In genomic region chr2:162327134-162327769, GRCh38 we compare ENCODE assay signal across 9 cellular contexts. TPM values are rescaled to one million over a fixed set of nuclear protein-coding genes. Genes with fewer than 3 reads are reported as not detected.
A peak's percentile ranks its signal among the peaks of the same experiment; 100 is the strongest.
DNase-seq lines count a peak whose midpoint lies in the region; ATAC-seq and TF ChIP-seq lines count a peak whose summit lies in the region.
"Had no signal": no experiment of that assay in that cellular context is flagged by ENCODE, and none has a peak within 500 bp of the region (broad histone marks: within the 10 kb centered on the region; RNA-seq: fewer than 3 reads in every experiment).

No MANE protein-coding gene starts in this region.

- POLR2A ChIA-PET in Caco-2 (lab: Charles Lee) = no interaction called here

- no peaks in the 10 kb centered on the region for H3K9me3 Mint-ChIP-seq in Caco-2 (ENCODE audit: unreplicated experiment)
- no peaks in the 10 kb centered on the region for H3K9me3 Mint-ChIP-seq in mesothelial cell of epicardium

- CTCF ChIA-PET in Caco-2 (lab: Charles Lee) = no interaction called here

- ATAC-seq in HG03521 (IDR thresholded peaks at IDR 0.05; ENCODE audit: unreplicated experiment) = no peak
- ATAC-seq in HG03097 (IDR thresholded peaks at IDR 0.05; ENCODE audit: low FRiP score, unreplicated experiment) = no peak

- TF ChIP-seq EP300 in ovary (IDR thresholded peaks at IDR 0.05) = no peak

- intact Hi-C loops in Caco-2 (cut with micrococcal nuclease; ENCODE audit: unreplicated experiment) = no loop called here
- intact Hi-C loops in ovary (cut with DNase I) = no loop called here

- TF ChIP-seq CTCF in Caco-2 (IDR thresholded peaks at IDR 0.05; ENCODE audit: insufficient read depth in 1 of 2, low read depth in 1 of 2, low read length in 1 of 2, severe bottlenecking in 1 of 2, unreplicated experiment in 1 of 2) (peak; percentile 33 to 68), HFF-Myc (IDR thresholded peaks at IDR 0.05; ENCODE audit: low read depth, low read length, missing control alignments) (peak; percentile 81), astrocyte of the cerebellum (IDR thresholded peaks at IDR 0.05; ENCODE audit: low read depth, low read length, missing control alignments) (peak; percentile 59), mesothelial cell of epicardium (IDR thresholded peaks at IDR 0.05; ENCODE audit: unreplicated experiment) (peak; percentile 31), ovary (IDR thresholded peaks at IDR 0.05) (no peak)

- no peaks in the 10 kb centered on the region for H3K9me3 ChIP-seq in Caco-2
- no peaks in the 10 kb centered on the region for H3K9me3 ChIP-seq in ovary

- no peaks in the 10 kb centered on the region for H3K27me3 ChIP-seq in Caco-2 (replicated peaks; ENCODE audit: control insufficient read depth, insufficient read depth, low read length)
- no peaks in the 10 kb centered on the region for H3K27me3 ChIP-seq in ovary

- no peak for TF ChIP-seq POLR2A in ovary (IDR thresholded peaks at IDR 0.05)

- in situ Hi-C loops in astrocyte of the cerebellum (cut with HindIII; ENCODE audit: low sequenced_read_pairs) = no loop called here

- H3K36me3 ChIP-seq in Caco-2 (ENCODE audit: control insufficient read depth, insufficient read depth, low read length) (no peaks in the 10 kb centered on the region), ovary (no peaks in the 10 kb centered on the region)

- H3K4me3 ChIP-seq in Caco-2 (ENCODE audit: low read depth, low read length) (no peak overlapping the region), HFF-Myc (replicated peaks; ENCODE audit: low read depth, low read length) (no peak overlapping the region), astrocyte of the cerebellum (ENCODE audit: low read depth, low read length) (no peak overlapping the region), ovary (no peak overlapping the region)

- no peak for DNase-seq in Caco-2
- no peak for DNase-seq in HFF-Myc (ENCODE audit: extremely low read depth, low read depth)
- DNase-seq in astrocyte of the cerebellum (ENCODE audit: low read depth) = no peak
- no peak for DNase-seq in mesothelial cell of epicardium (ENCODE audit: low spot score in 2 of 2, unreplicated experiment in 2 of 2)
- DNase-seq in ovary = no peak
- no peak for DNase-seq in 8988T
- DNase-seq: NCI-H1930 had no signal

- 59 to 63% (median 61%) methylated on average over 5 of the region's 5 CpGs for WGBS in ovary, 3 donors

- H3K36me3 Mint-ChIP-seq in Caco-2 (ENCODE audit: insufficient read depth, unreplicated experiment) (no peaks in the 10 kb centered on the region), mesothelial cell of epicardium (no peaks in the 10 kb centered on the region)

- no peak overlapping the region for H3K27ac ChIP-seq in ovary

- BruUV-seq in Caco-2 (replicated peaks; lab: Mats Ljungman, UMichigan) = no TSS peak

- H3K4me1 Mint-ChIP-seq in Caco-2 (ENCODE audit: low read depth, unreplicated experiment) = no peaks in the 10 kb centered on the region
- H3K4me1 Mint-ChIP-seq in mesothelial cell of epicardium = peaks cover 3% of the 10 kb centered on the region

- H3K27ac Mint-ChIP-seq in Caco-2 (ENCODE audit: unreplicated experiment) = no peak overlapping the region
- H3K27ac Mint-ChIP-seq in mesothelial cell of epicardium = no peak overlapping the region

- H3K4me3 Mint-ChIP-seq in Caco-2 (ENCODE audit: unreplicated experiment) (no peak overlapping the region), mesothelial cell of epicardium (no peak overlapping the region)

- H3K4me1 ChIP-seq in Caco-2 (no peaks in the 10 kb centered on the region), ovary (ENCODE audit: insufficient read depth) (no peaks in the 10 kb centered on the region)

- H3K27me3 Mint-ChIP-seq in Caco-2 (ENCODE audit: insufficient read depth, unreplicated experiment) = no peaks in the 10 kb centered on the region
- H3K27me3 Mint-ChIP-seq in mesothelial cell of epicardium (ENCODE audit: low read depth) = no peaks in the 10 kb centered on the region

RNA-seq across cellular contexts. Expression of gene IFIH1, which starts 8.8 kb away (rescaled TPM):
- total RNA-seq in Caco-2 (2022) = 2.7 and 3.4 TPM in 2 replicates
- 8.4 to 10.7 TPM (median 9.3 TPM) in 3 replicates for total RNA-seq in mesothelial cell of epicardium
- 10 to 100 TPM; 12.4 to 16.9 (median 14.4) TPM for total RNA-seq in ovary
- polyA plus RNA-seq in ovary = 10 to 100 TPM in 1 of 2 donors, 1 to 10 TPM in 1; 7.6 to 19.7 TPM

RNA-seq across cellular contexts. Expression of gene GCA, which starts 16.7 kb away (rescaled TPM):
- total RNA-seq in Caco-2 (2022) (29.2 and 29.4 TPM in 2 replicates), mesothelial cell of epicardium (39.8 to 41.5 TPM (median 40.5 TPM) in 3 replicates), ovary (10 to 100 TPM in 6 of 7 donors, 1 to 10 TPM in 1; 7.2 to 23.3 (median 12.5) TPM)
- polyA plus RNA-seq in ovary = 10 to 100 TPM in 1 of 2 donors, 1 to 10 TPM in 1; 8.8 to 12.5 TPM

Comparison
In these comparisons a context has a peak if more than half of its experiments do, and no peak if none do; other contexts are left out.
1. CTCF ChIP-seq: peak in Caco-2 (2 of 2), HFF-Myc (single experiment), astrocyte of the cerebellum (single experiment) and mesothelial cell of epicardium (single experiment); none in ovary (0 of 3).